In genomic region chr10:14833106-14833505, GRCh38 we compare ENCODE assay signal across 41 cellular contexts. TPM values are rescaled to one million over a fixed set of nuclear protein-coding genes. Genes with fewer than 3 reads are reported as not detected.
"Had no signal": no experiment of that assay in that cellular context is flagged by ENCODE, and none has a peak within 500 bp of the region (broad histone marks: within the 10 kb centered on the region; RNA-seq: fewer than 3 reads in every experiment).

No MANE protein-coding gene starts in this region.

- H3K36me3 ChIP-seq: adrenal gland, brain microvascular endothelial cell, breast epithelium, cardiac muscle cell had no signal

- FAIRE-seq: astrocyte, bronchial epithelial cell had no signal

- H3K27me3 Mint-ChIP-seq: activated naive CD4-positive, alpha-beta T cell treated with anti-CD3 and anti-CD28 coated beads, Interleukin-2, amount 10 ng/mL, durations not matched to agents 7 days and 5 days; activated naive CD4-positive, alpha-beta T cell treated with anti-CD3 and anti-CD28 coated beads, Interleukin-2, amount 50 U/mL, for 24 hours; activated naive CD8-positive, alpha-beta T cell; activated naive CD8-positive, alpha-beta T cell treated with anti-CD3 and anti-CD28 coated beads for 36 hours; activated naive CD8-positive, alpha-beta T cell treated with anti-CD3 and anti-CD28 coated beads, Interleukin-2, amount 10 ng/mL, durations not matched to agents 7 days and 5 days; activated naive CD8-positive, alpha-beta T cell treated with anti-CD3 and anti-CD28 coated beads, Interleukin-2, amount 50 U/mL, for 24 hours; activated T-cell treated with anti-CD3 and anti-CD28 coated beads, Interleukin-2, amount 50 U/mL, for 24 hours; activated T-helper 17 cell treated with anti-CD3 and anti-CD28 coated beads, Interleukin-2, amount 50 U/mL, for 72 hours; brain; central memory CD8-positive, alpha-beta T cell had no signal

- DNase-seq: activated effector memory CD4-positive, alpha-beta T cell treated with anti-CD3 and anti-CD28 coated beads, Interleukin-2, amount 50 U/mL, for 16 hours; activated effector memory CD4-positive, alpha-beta T cell treated with Interleukin-2 at 50 U/mL for 16 hours; activated gamma-delta T cell; activated gamma-delta T cell treated with Interleukin-2 at 50 U/mL for 16 hours; activated naive CD4-positive, alpha-beta T cell; activated naive CD4-positive, alpha-beta T cell treated with anti-CD3 and anti-CD28 coated beads for 36 hours; activated naive CD4-positive, alpha-beta T cell treated with anti-CD3 and anti-CD28 coated beads, Interleukin-2, amount 10 ng/mL, durations not matched to agents 7 days and 5 days; activated naive CD4-positive, alpha-beta T cell treated with anti-CD3 and anti-CD28 coated beads, Interleukin-2, amount 50 U/mL, for 16 hours; activated naive CD4-positive, alpha-beta T cell treated with Interleukin-2 at 50 U/mL for 16 hours; activated naive CD8-positive, alpha-beta T cell treated with anti-CD3 and anti-CD28 coated beads for 36 hours; activated naive CD8-positive, alpha-beta T cell treated with anti-CD3 and anti-CD28 coated beads, Interleukin-2, amount 10 ng/mL, durations not matched to agents 7 days and 5 days; activated naive CD8-positive, alpha-beta T cell treated with anti-CD3 and anti-CD28 coated beads, Interleukin-2, amount 50 U/mL, for 24 hours; activated T-cell treated with anti-CD3 and anti-CD28 coated beads, Interleukin-2, amount 50 U/mL, for 1 hour; activated T-cell treated with anti-CD3 and anti-CD28 coated beads, Interleukin-2, amount 50 U/mL, for 24 hours; activated T-cell treated with anti-CD3 and anti-CD28 coated beads, Interleukin-2, amount 50 U/mL, for 4 hours; activated T-cell treated with anti-CD3 and anti-CD28 coated beads, Interleukin-2, amount 50 U/mL, for 48 hours; activated T-cell treated with anti-CD3 and anti-CD28 coated beads, Interleukin-2, amount 50 U/mL, for 72 hours; adrenal gland; amniotic stem cell; amygdala; anterior cingulate cortex; aorta; body of pancreas; brain microvascular endothelial cell; caudate nucleus; central memory CD4-positive, alpha-beta T cell; cerebellar nuclear complex had no signal

- H3K9me3 ChIP-seq: adrenal gland, ascending aorta, body of pancreas, breast epithelium had no signal

- H3K27me3 ChIP-seq: adrenal gland, ascending aorta, body of pancreas, brain microvascular endothelial cell, breast epithelium, cardiac muscle cell had no signal

- H3K36me3 Mint-ChIP-seq: activated naive CD4-positive, alpha-beta T cell treated with anti-CD3 and anti-CD28 coated beads, Interleukin-2, amount 10 ng/mL, durations not matched to agents 7 days and 5 days; activated naive CD8-positive, alpha-beta T cell treated with anti-CD3 and anti-CD28 coated beads for 36 hours; activated naive CD8-positive, alpha-beta T cell treated with anti-CD3 and anti-CD28 coated beads, Interleukin-2, amount 10 ng/mL, durations not matched to agents 7 days and 5 days; brain had no signal

- H3K27ac Mint-ChIP-seq: activated naive CD4-positive, alpha-beta T cell treated with anti-CD3 and anti-CD28 coated beads for 36 hours; activated naive CD4-positive, alpha-beta T cell treated with anti-CD3 and anti-CD28 coated beads, Interleukin-2, amount 10 ng/mL, durations not matched to agents 7 days and 5 days; activated naive CD4-positive, alpha-beta T cell treated with anti-CD3 and anti-CD28 coated beads, Interleukin-2, amount 50 U/mL, for 24 hours; activated naive CD4-positive, alpha-beta T cell treated with anti-CD3 and anti-CD28 coated beads, Interleukin-2, amount 50 U/mL, for 72 hours; activated naive CD8-positive, alpha-beta T cell; activated naive CD8-positive, alpha-beta T cell treated with anti-CD3 and anti-CD28 coated beads for 36 hours; activated naive CD8-positive, alpha-beta T cell treated with anti-CD3 and anti-CD28 coated beads, Interleukin-2, amount 10 ng/mL, durations not matched to agents 7 days and 5 days; activated naive CD8-positive, alpha-beta T cell treated with anti-CD3 and anti-CD28 coated beads, Interleukin-2, amount 50 U/mL, for 24 hours; activated T-cell treated with anti-CD3 and anti-CD28 coated beads, Interleukin-2, amount 50 U/mL, for 24 hours; activated T-cell treated with anti-CD3 and anti-CD28 coated beads, Interleukin-2, amount 50 U/mL, for 72 hours; activated T-helper 1 cell treated with anti-CD3 and anti-CD28 coated beads, Interleukin-12 subunit alpha, Interleukin-12 subunit beta, Interleukin-2, Interleukin-4 antibody, amounts not matched to agents 30 ng/mL and 10 ng/mL and 1 ng/mL, durations not matched to agents 14 hours and 24 hours and 36 hours; activated T-helper 17 cell treated with anti-CD3 and anti-CD28 coated beads, Interleukin-2, amount 50 U/mL, for 72 hours; activated T-helper 2 cell treated with anti-CD3 and anti-CD28 coated beads, Interferon-gamma antibody, Interleukin-2, Interleukin-4, amounts not matched to agents 10 μg/mL and 5 μg/mL and 100 μg/mL, durations not matched to agents 14 hours and 24 hours and 36 hours had no signal

- ATAC-seq: activated naive CD4-positive, alpha-beta T cell treated with anti-CD3 and anti-CD28 coated beads, Interleukin-2, amount 50 U/mL, for 72 hours; activated naive CD8-positive, alpha-beta T cell treated with anti-CD3 and anti-CD28 coated beads, Interleukin-2, amount 50 U/mL, for 24 hours; activated T-cell treated with anti-CD3 and anti-CD28 coated beads, Interleukin-2, amount 50 U/mL, for 4 hours; activated T-cell treated with anti-CD3 and anti-CD28 coated beads, Interleukin-2, amount 50 U/mL, for 72 hours; activated T-helper 17 cell treated with anti-CD3 and anti-CD28 coated beads, Interleukin-2, amount 50 U/mL, for 72 hours; body of pancreas had no signal

- H3K27ac ChIP-seq: adrenal gland, ascending aorta, body of pancreas, brain microvascular endothelial cell, breast epithelium, cardiac muscle cell had no signal

- H3K4me3 Mint-ChIP-seq: activated naive CD4-positive, alpha-beta T cell treated with anti-CD3 and anti-CD28 coated beads for 36 hours; activated naive CD4-positive, alpha-beta T cell treated with anti-CD3 and anti-CD28 coated beads, Interleukin-2, amount 10 ng/mL, durations not matched to agents 7 days and 5 days; activated naive CD4-positive, alpha-beta T cell treated with anti-CD3 and anti-CD28 coated beads, Interleukin-2, amount 50 U/mL, for 24 hours; activated naive CD8-positive, alpha-beta T cell; activated naive CD8-positive, alpha-beta T cell treated with anti-CD3 and anti-CD28 coated beads for 36 hours; activated naive CD8-positive, alpha-beta T cell treated with anti-CD3 and anti-CD28 coated beads, Interleukin-2, amount 10 ng/mL, durations not matched to agents 7 days and 5 days; activated naive CD8-positive, alpha-beta T cell treated with anti-CD3 and anti-CD28 coated beads, Interleukin-2, amount 50 U/mL, for 24 hours; activated T-cell treated with anti-CD3 and anti-CD28 coated beads, Interleukin-2, amount 50 U/mL, for 24 hours; activated T-cell treated with anti-CD3 and anti-CD28 coated beads, Interleukin-2, amount 50 U/mL, for 4 hours; activated T-cell treated with anti-CD3 and anti-CD28 coated beads, Interleukin-2, amount 50 U/mL, for 72 hours; activated T-helper 1 cell treated with anti-CD3 and anti-CD28 coated beads, Interleukin-12 subunit alpha, Interleukin-12 subunit beta, Interleukin-2, Interleukin-4 antibody, amounts not matched to agents 30 ng/mL and 10 ng/mL and 1 ng/mL, durations not matched to agents 14 hours and 24 hours and 36 hours; activated T-helper 17 cell treated with anti-CD3 and anti-CD28 coated beads, Interleukin-2, amount 50 U/mL, for 72 hours; central memory CD8-positive, alpha-beta T cell had no signal

- H3K4me3 ChIP-seq: adrenal gland, ascending aorta, body of pancreas, breast epithelium, cardiac muscle cell had no signal

- H3K9me3 Mint-ChIP-seq: activated naive CD4-positive, alpha-beta T cell treated with anti-CD3 and anti-CD28 coated beads for 36 hours; activated naive CD4-positive, alpha-beta T cell treated with anti-CD3 and anti-CD28 coated beads, Interleukin-2, amount 10 ng/mL, durations not matched to agents 7 days and 5 days; activated naive CD4-positive, alpha-beta T cell treated with anti-CD3 and anti-CD28 coated beads, Interleukin-2, amount 50 U/mL, for 24 hours; activated naive CD4-positive, alpha-beta T cell treated with anti-CD3 and anti-CD28 coated beads, Interleukin-2, amount 50 U/mL, for 72 hours; activated naive CD8-positive, alpha-beta T cell treated with anti-CD3 and anti-CD28 coated beads for 36 hours; activated naive CD8-positive, alpha-beta T cell treated with anti-CD3 and anti-CD28 coated beads, Interleukin-2, amount 10 ng/mL, durations not matched to agents 7 days and 5 days; activated naive CD8-positive, alpha-beta T cell treated with anti-CD3 and anti-CD28 coated beads, Interleukin-2, amount 50 U/mL, for 24 hours; activated T-cell treated with anti-CD3 and anti-CD28 coated beads, Interleukin-2, amount 50 U/mL, for 24 hours; activated T-cell treated with anti-CD3 and anti-CD28 coated beads, Interleukin-2, amount 50 U/mL, for 4 hours; activated T-cell treated with anti-CD3 and anti-CD28 coated beads, Interleukin-2, amount 50 U/mL, for 72 hours; activated T-helper 1 cell treated with anti-CD3 and anti-CD28 coated beads, Interleukin-12 subunit alpha, Interleukin-12 subunit beta, Interleukin-2, Interleukin-4 antibody, amounts not matched to agents 30 ng/mL and 10 ng/mL and 1 ng/mL, durations not matched to agents 14 hours and 24 hours and 36 hours; activated T-helper 17 cell treated with anti-CD3 and anti-CD28 coated beads, Interleukin-2, amount 50 U/mL, for 72 hours; activated T-helper 2 cell treated with anti-CD3 and anti-CD28 coated beads, Interferon-gamma antibody, Interleukin-2, Interleukin-4, amounts not matched to agents 10 μg/mL and 5 μg/mL and 100 μg/mL, durations not matched to agents 14 hours and 24 hours and 36 hours; brain; central memory CD8-positive, alpha-beta T cell had no signal

RNA-seq across cellular contexts. Expression of gene CDNF, which starts 4.7 kb away (rescaled TPM):
- total RNA-seq: ascending aorta, cerebellum had no signal

RNA-seq across cellular contexts. Expression of gene SUV39H2, which starts 45.6 kb away (rescaled TPM):
- total RNA-seq: ascending aorta had no signal
